14 cellular contexts compared by ENCODE assay signal in genomic region chr6:136181858-136182257, GRCh38.
"Had no signal": no experiment of that assay in that cellular context is flagged by ENCODE, and none has a peak within 500 bp of the region (broad histone marks: within the 10 kb centered on the region; RNA-seq: fewer than 3 reads in every experiment).

No MANE protein-coding gene starts in this region.

- H3K27me3 ChIP-seq: esophagus squamous epithelium, spleen had no signal

- H3K36me3 ChIP-seq: esophagus squamous epithelium, spleen, thoracic aorta had no signal

- H3K27ac ChIP-seq: esophagus squamous epithelium, thoracic aorta, VCaP had no signal

- DNase-seq: activated CD4-positive, alpha-beta T cell treated with anti-CD3 and anti-CD28 coated beads for 1 hour; activated gamma-delta T cell treated with Interleukin-2 at 50 U/mL for 16 hours; effector CD4-positive, alpha-beta T cell; esophagus squamous epithelium; left colon; mammary epithelial cell; spleen; stimulated activated CD4-positive, alpha-beta T cell treated with anti-CD3 and anti-CD28 coated beads, Interleukin-4, amount 100 ng/mL, for 4 hours; SW 1271; T-helper 2 cell had no signal

- H3K27ac Mint-ChIP-seq: activated naive CD8-positive, alpha-beta T cell; stimulated activated memory B cell treated with anti-CD40 and anti-IgM and Interleukin-4, amounts not matched to agents 10 μg/mL and 1 μg/mL and 100 μg/mL, for 72 hours had no signal

- H3K4me3 Mint-ChIP-seq: activated naive CD8-positive, alpha-beta T cell; stimulated activated memory B cell treated with anti-CD40 and anti-IgM and Interleukin-4, amounts not matched to agents 10 μg/mL and 1 μg/mL and 100 μg/mL, for 72 hours had no signal

- H3K9me3 ChIP-seq: esophagus squamous epithelium, spleen, thoracic aorta had no signal

- H3K27me3 Mint-ChIP-seq: activated naive CD8-positive, alpha-beta T cell; stimulated activated memory B cell treated with anti-CD40 and anti-IgM and Interleukin-4, amounts not matched to agents 10 μg/mL and 1 μg/mL and 100 μg/mL, for 72 hours had no signal

- H3K9me3 Mint-ChIP-seq: stimulated activated memory B cell treated with anti-CD40 and anti-IgM and Interleukin-4, amounts not matched to agents 10 μg/mL and 1 μg/mL and 100 μg/mL, for 72 hours had no signal

- H3K4me3 ChIP-seq: esophagus squamous epithelium, spleen, thoracic aorta had no signal
